ENCODE assay signal across 35 cellular contexts in genomic region chr2:158845444-158845843, GRCh38. TPM values are rescaled to one million over a fixed set of nuclear protein-coding genes. Genes with fewer than 3 reads are reported as not detected.
"Had no signal": no experiment of that assay in that cellular context is flagged by ENCODE, and none has a peak within 500 bp of the region (broad histone marks: within the 10 kb centered on the region; RNA-seq: fewer than 3 reads in every experiment).

No MANE protein-coding gene starts in this region.

- H3K9me3 Mint-ChIP-seq: activated B cell treated with CpG ODN at 0.5 μM for 24 hours; activated T-cell treated with anti-CD3 and anti-CD28 coated beads, Interleukin-2, amount 50 U/mL, for 4 hours; activated T-helper 17 cell treated with anti-CD3 and anti-CD28 coated beads, Interleukin-2, amount 50 U/mL, for 72 hours; dendritic cell treated with granulocyte-macrophage colony-stimulating factor and Interleukin-4, amounts not matched to agents 40 ng/mL and 50 ng/mL, for 4 days; T-helper 2 cell treated with Interferon-gamma antibody and Interleukin-4, amounts not matched to agents 5 μg/mL and 100 μg/mL, for 36 hours had no signal

- H3K27me3 Mint-ChIP-seq: activated CD8-positive, alpha-beta T cell treated with anti-CD3 and anti-CD28 coated beads for 36 hours had no signal

- H3K27me3 ChIP-seq: body of pancreas, cardiac muscle cell, dorsolateral prefrontal cortex, esophagus muscularis mucosa, gastroesophageal sphincter, heart right ventricle had no signal

- H3K9me3 ChIP-seq: body of pancreas, esophagus muscularis mucosa, gastroesophageal sphincter had no signal

- H3K4me3 ChIP-seq: body of pancreas, cardiac muscle cell, coronary artery, dorsolateral prefrontal cortex, esophagus muscularis mucosa, gastroesophageal sphincter, heart right ventricle had no signal

- H3K4me1 Mint-ChIP-seq: activated B cell treated with CpG ODN at 0.5 μM for 24 hours; activated T-helper 17 cell treated with anti-CD3 and anti-CD28 coated beads, Interleukin-2, amount 50 U/mL, for 72 hours; T-helper 17 cell had no signal

- H3K4me3 Mint-ChIP-seq: activated B cell treated with CpG ODN at 0.5 μM for 24 hours; activated CD8-positive, alpha-beta T cell treated with anti-CD3 and anti-CD28 coated beads for 36 hours; activated naive CD8-positive, alpha-beta T cell; activated T-cell treated with anti-CD3 and anti-CD28 coated beads, Interleukin-2, amount 50 U/mL, for 4 hours; activated T-helper 17 cell treated with anti-CD3 and anti-CD28 coated beads, Interleukin-2, amount 50 U/mL, for 72 hours; dendritic cell treated with granulocyte-macrophage colony-stimulating factor and Interleukin-4, amounts not matched to agents 40 ng/mL and 50 ng/mL, for 4 days; endodermal cell; T-helper 17 cell; T-helper 2 cell treated with Interferon-gamma antibody and Interleukin-4, amounts not matched to agents 5 μg/mL and 100 μg/mL, for 36 hours had no signal

- ATAC-seq: activated CD8-positive, alpha-beta T cell treated with anti-CD3 and anti-CD28 coated beads for 36 hours; activated T-cell treated with anti-CD3 and anti-CD28 coated beads, Interleukin-2, amount 50 U/mL, for 4 hours; activated T-helper 17 cell treated with anti-CD3 and anti-CD28 coated beads, Interleukin-2, amount 50 U/mL, for 72 hours; body of pancreas; gastroesophageal sphincter; T-helper 17 cell had no signal

- H3K36me3 Mint-ChIP-seq: activated naive CD8-positive, alpha-beta T cell had no signal

- DNase-seq: activated B cell treated with CpG ODN at 0.5 μM for 24 hours; activated CD4-positive, alpha-beta T cell treated with anti-CD3 and anti-CD28 coated beads for 48 hours; activated CD4-positive, alpha-beta T cell treated with anti-CD3 and anti-CD28 coated beads, Interleukin-2, amount 50 U/mL, for 1 hour; activated CD4-positive, alpha-beta T cell treated with anti-CD3 and anti-CD28 coated beads, Interleukin-2, amount 50 U/mL, for 48 hours; activated CD8-positive, alpha-beta memory T cell treated with anti-CD3 and anti-CD28 coated beads for 24 hours; activated CD8-positive, alpha-beta T cell treated with anti-CD3 and anti-CD28 coated beads for 36 hours; activated effector memory CD4-positive, alpha-beta T cell treated with Interleukin-2 at 50 U/mL for 16 hours; activated gamma-delta T cell treated with Interleukin-2 at 50 U/mL for 16 hours; activated naive CD4-positive, alpha-beta T cell treated with anti-CD3 and anti-CD28 coated beads, Interleukin-2, amount 50 U/mL, for 16 hours; activated naive CD4-positive, alpha-beta T cell treated with Interleukin-2 at 50 U/mL for 16 hours; activated T-cell treated with anti-CD3 and anti-CD28 coated beads, Interleukin-2, amount 50 U/mL, for 4 hours; amniotic stem cell; aorta; body of pancreas; central memory CD4-positive, alpha-beta T cell; cerebellar nuclear complex; dorsolateral prefrontal cortex; effector memory CD4-positive, alpha-beta T cell; endodermal cell; erythroblast; foreskin melanocyte; heart right ventricle; T-helper 1 cell; T-helper 17 cell; T1000; WERI-Rb-1 had no signal

- H3K36me3 ChIP-seq: cardiac muscle cell, esophagus muscularis mucosa, gastroesophageal sphincter, heart right ventricle, WERI-Rb-1 had no signal

- H3K27ac ChIP-seq: body of pancreas, cardiac muscle cell, coronary artery, dorsolateral prefrontal cortex, esophagus muscularis mucosa, gastroesophageal sphincter, heart right ventricle, WERI-Rb-1 had no signal

- H3K27ac Mint-ChIP-seq: activated B cell treated with CpG ODN at 0.5 μM for 24 hours; activated CD8-positive, alpha-beta T cell treated with anti-CD3 and anti-CD28 coated beads for 36 hours; activated naive CD8-positive, alpha-beta T cell; activated T-helper 17 cell treated with anti-CD3 and anti-CD28 coated beads, Interleukin-2, amount 50 U/mL, for 72 hours; dendritic cell treated with granulocyte-macrophage colony-stimulating factor and Interleukin-4, amounts not matched to agents 40 ng/mL and 50 ng/mL, for 4 days; endodermal cell; T-helper 17 cell; T-helper 2 cell treated with Interferon-gamma antibody and Interleukin-4, amounts not matched to agents 5 μg/mL and 100 μg/mL, for 36 hours had no signal

RNA-seq across cellular contexts. Expression of gene DAPL1, which starts 50.3 kb away (rescaled TPM):
- total RNA-seq: activated B cell treated with CpG ODN at 0.5 μM for 24 hours; activated CD8-positive, alpha-beta T cell treated with anti-CD3 and anti-CD28 coated beads for 36 hours; activated T-cell treated with anti-CD3 and anti-CD28 coated beads, Interleukin-2, amount 50 U/mL, for 4 hours; activated T-helper 17 cell treated with anti-CD3 and anti-CD28 coated beads, Interleukin-2, amount 50 U/mL, for 72 hours; aorta; cardiac muscle cell; endodermal cell; esophagus muscularis mucosa; glomerular endothelial cell; heart right ventricle; T-helper 17 cell had no signal
- polyA plus RNA-seq: cardiac muscle cell had no signal
